16 cellular contexts compared by ENCODE assay signal in genomic region chr7:115721293-115721920, GRCh38.
DNase-seq lines count a peak whose midpoint lies in the region; TF ChIP-seq lines count a peak whose summit lies in the region.
"Had no signal": no experiment of that assay in that cellular context is flagged by ENCODE, and none has a peak within 500 bp of the region (broad histone marks: within the 10 kb centered on the region; RNA-seq: fewer than 3 reads in every experiment).

No MANE protein-coding gene starts in this region.

- WGBS in thyroid gland, 2 donors = 96 to 99% methylated on average over 4 of the region's 4 CpGs

- no peak overlapping the region for H3K9ac ChIP-seq in neural cell (ENCODE audit: low read length)

- no peaks in the 10 kb centered on the region for H3K9me2 ChIP-seq in neural cell (ENCODE audit: insufficient read depth, low read length)

- no peaks in the 10 kb centered on the region for H3K9me3 ChIP-seq in HEK293 (ENCODE audit: control insufficient read depth, insufficient read depth, low read depth, low read length)
- no peaks in the 10 kb centered on the region for H3K9me3 ChIP-seq in neural cell (ENCODE audit: low read length)
- no peaks in the 10 kb centered on the region for H3K9me3 ChIP-seq in thyroid gland
- H3K9me3 ChIP-seq: A549, BE2C, HAP-1 had no signal

- H3K27me3 ChIP-seq in neural cell (ENCODE audit: insufficient read depth, low read depth, low read length) (no peaks in the 10 kb centered on the region), thyroid gland (no peaks in the 10 kb centered on the region)
- H3K27me3 ChIP-seq: BE2C had no signal

- no peaks in the 10 kb centered on the region for H3F3A ChIP-seq in neural cell (ENCODE audit: insufficient read depth, low read length, poor library complexity, severe bottlenecking)

- CTCF ChIA-PET in HEK293 (lab: Yijun Ruan, JAX) = interaction anchor here (0.6 to 1.5 kb wide), 3 partner anchors 8 to 16 kb away, joined by 3 to 6 read pairs (median 4); no protein-coding TSS in a partner anchor

- intact Hi-C loops in thyroid gland (cut with DNase I) = no loop called here

- H3K27ac ChIP-seq in HEK293 (ENCODE audit: extremely low read depth, low read depth, low read length) = no peak overlapping the region
- no peak overlapping the region for H3K27ac ChIP-seq in neural cell (ENCODE audit: low read length)
- H3K27ac ChIP-seq in thyroid gland = no peak overlapping the region
- H3K27ac ChIP-seq: A549, C4-2B, HL-60 had no signal

- H3K36me3 ChIP-seq in HEK293 (ENCODE audit: control insufficient read depth in 2 of 2, insufficient read depth in 1 of 2, low read length in 2 of 2) = no peaks in the 10 kb centered on the region
- no peaks in the 10 kb centered on the region for H3K36me3 ChIP-seq in neural cell (ENCODE audit: insufficient read depth, low read length)
- no peaks in the 10 kb centered on the region for H3K36me3 ChIP-seq in thyroid gland
- H3K36me3 ChIP-seq: BE2C, HAP-1 had no signal

- DNase-seq in NCI-H2081 (lab: John Stamatoyannopoulos, UW) (peak; percentile 18 to 58), NCI-H82 (lab: John Stamatoyannopoulos, UW) (peak; percentile 50), islet precursor cell (no peak), thyroid gland (no peak)
- DNase-seq in activated CD4-positive, alpha-beta T cell treated with anti-CD3 and anti-CD28 coated beads for 1 hour = no peak
- DNase-seq: BE2C; CD4-positive, alpha-beta memory T cell; DMS79 had no signal

- no peaks in the 10 kb centered on the region for H3K79me2 ChIP-seq in neural cell (replicated peaks; ENCODE audit: insufficient read depth, low read length)

- TF ChIP-seq EP300 in neural cell (conservative IDR thresholded peaks at IDR 0.05; ENCODE audit: poor library complexity, severe bottlenecking) = peak; percentile 93

- H3K4me3 ChIP-seq in HEK293 (ENCODE audit: low read depth, low read length) (no peak overlapping the region), neural cell (ENCODE audit: low read length) (no peak overlapping the region), thyroid gland (replicated peaks in 1 of 3) (no peak overlapping the region)
- H3K4me3 ChIP-seq: A549, GM23338, HAP-1, K562 had no signal

- no peak for TF ChIP-seq RAD21 in neural cell (conservative IDR thresholded peaks at IDR 0.05)

- POLR2A ChIA-PET in HEK293 (lab: Yijun Ruan, JAX) = no interaction called here

- H4K20me1 ChIP-seq in neural cell (ENCODE audit: insufficient read depth) = no peaks in the 10 kb centered on the region

- no peak for TF ChIP-seq POLR2A in thyroid gland (IDR thresholded peaks at IDR 0.05)

- TF ChIP-seq CTCF in HEK293 (tag by site-specific recombination; IDR thresholded peaks at IDR 0.05) (no peak), neural cell (IDR thresholded peaks at IDR 0.05; ENCODE audit: poor library complexity, severe bottlenecking) (no peak), thyroid gland (IDR thresholded peaks at IDR 0.05) (no peak)

- no peak overlapping the region for H2AFZ ChIP-seq in neural cell (ENCODE audit: low read depth, low read length)

- peaks cover 14% of the 10 kb centered on the region for H3K4me1 ChIP-seq in HEK293 (ENCODE audit: control insufficient read depth, insufficient read depth, low read length)
- no peaks in the 10 kb centered on the region for H3K4me1 ChIP-seq in thyroid gland
- H3K4me1 ChIP-seq: A549, BE2C, HAP-1 had no signal

- H3K4me2 ChIP-seq in neural cell (ENCODE audit: low read length) = no peak overlapping the region
- H3K4me2 ChIP-seq: A549, GM23338 had no signal

TF ChIP-seq in HEK293, 187 proteins besides CTCF, POLR2A, EP300 and RAD21 (continues in another document):
- TF ChIP-seq SP2 (tag by site-specific recombination; IDR thresholded peaks at IDR 0.05) (no peak), ZNF423 (tag by site-specific recombination; IDR thresholded peaks at IDR 0.05) (no peak), ZNF112 (tag by site-specific recombination; IDR thresholded peaks at IDR 0.05) (no peak), BCL6B (tag by site-specific recombination; IDR thresholded peaks at IDR 0.05) (peak; percentile 62; the same call in 1 of the 2 replicates), ZSCAN4 (tag by site-specific recombination; IDR thresholded peaks at IDR 0.05) (no peak), ZNF621 (tag by site-specific recombination; IDR thresholded peaks at IDR 0.05) (0 out of 2 replicates have a peak, but pooled peaks have one; percentile 45), ZBTB20 (tag by site-specific recombination; IDR thresholded peaks at IDR 0.05) (peak; percentile 45; the same call in 1 of the 2 replicates), ZNF664 (tag by site-specific recombination; IDR thresholded peaks at IDR 0.05) (no peak)

TF ChIP-seq in neural cell, 6 proteins besides CTCF, POLR2A, EP300 and RAD21:
- no peak for TF ChIP-seq SMC3 (conservative IDR thresholded peaks at IDR 0.05; ENCODE audit: poor library complexity)
- TF ChIP-seq EZH2 (IDR thresholded peaks at IDR 0.05; ENCODE audit: borderline replicate concordance, insufficient read depth, low read length, poor library complexity, severe bottlenecking) = no peak
- peak; percentile 26 for TF ChIP-seq REST (IDR thresholded peaks at IDR 0.05; ENCODE audit: borderline replicate concordance)
- TF ChIP-seq POLR2AphosphoS5 (IDR thresholded peaks at IDR 0.05) = peak; percentile 87
- TF ChIP-seq MXI1 (conservative IDR thresholded peaks at IDR 0.05; ENCODE audit: poor library complexity, severe bottlenecking) = no peak
- TF ChIP-seq TAF1 (IDR thresholded peaks at IDR 0.05; ENCODE audit: low read depth) = no peak

Comparison
In these comparisons a context has a peak if more than half of its experiments do, and no peak if none do; other contexts are left out.
1. DNase-seq: peak in NCI-H2081 (2 of 2) and NCI-H82 (single experiment); none in islet precursor cell (single experiment), thyroid gland (0 of 2) and activated CD4-positive, alpha-beta T cell treated with anti-CD3 and anti-CD28 coated beads for 1 hour (single experiment).